29 cellular contexts compared by ENCODE assay signal in the genomic region with DNA sequence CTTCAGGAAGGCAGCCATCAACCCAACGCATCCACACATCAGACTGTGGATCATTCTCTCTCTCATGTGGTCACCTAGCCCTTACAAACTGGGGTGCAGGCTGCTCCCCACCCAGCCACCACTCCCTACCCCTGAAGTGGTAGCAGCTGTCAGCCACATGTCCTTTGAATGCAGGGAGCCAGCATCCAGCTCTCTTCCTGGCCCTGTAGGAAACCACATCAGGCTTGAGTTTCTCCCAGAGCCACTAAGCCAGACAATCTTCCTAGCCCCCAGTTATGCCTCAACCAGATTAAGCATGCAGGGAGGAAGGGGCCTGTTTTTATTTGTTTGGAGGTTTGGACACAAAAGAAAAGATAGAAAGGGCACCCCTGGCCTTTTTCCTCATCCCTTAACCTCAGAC. TPM values are rescaled to one million over a fixed set of nuclear protein-coding genes. Genes with fewer than 3 reads are reported as not detected.
"Had no signal": no experiment of that assay in that cellular context is flagged by ENCODE, and none has a peak within 500 bp of the region (broad histone marks: within the 10 kb centered on the region; RNA-seq: fewer than 3 reads in every experiment).

No MANE protein-coding gene starts in this region.

- DNase-seq: colonic mucosa; dermis blood vessel endothelial cell; endodermal cell; erythroblast; heart left ventricle; hippocampal formation; islet precursor cell; mammary epithelial cell; naive thymus-derived CD8-positive, alpha-beta T cell; nucleus accumbens; pancreas; right cardiac atrium; small intestine; stimulated activated CD4-positive, alpha-beta T cell treated with anti-CD3 and anti-CD28 coated beads, Interleukin-12 subunit alpha, Interleukin-12 subunit beta, amount 100 ng/mL, for 4 hours; stimulated activated naive CD4-positive, alpha-beta T cell; thyroid gland; upper lobe of left lung; uterus had no signal

- H3K4me1 Mint-ChIP-seq: endodermal cell had no signal

- ATAC-seq: heart left ventricle; left lobe of liver; naive thymus-derived CD8-positive, alpha-beta T cell; pancreas; right cardiac atrium had no signal

- H3K27ac Mint-ChIP-seq: endodermal cell, neural progenitor cell, progenitor cell of endocrine pancreas had no signal

- H3K4me3 Mint-ChIP-seq: endodermal cell, neural progenitor cell had no signal

- H3K36me3 Mint-ChIP-seq: naive thymus-derived CD8-positive, alpha-beta T cell; neural progenitor cell had no signal

- H3K9me3 Mint-ChIP-seq: naive thymus-derived CD8-positive, alpha-beta T cell; neural progenitor cell had no signal

RNA-seq across cellular contexts. Expression of a gene that starts 52.8 kb away (rescaled TPM):
- total RNA-seq: colonic mucosa; dermis blood vessel endothelial cell; endodermal cell; endothelial cell of umbilical vein; fibroblast of lung; frontal cortex; glomerular endothelial cell; heart left ventricle; lower leg skin; mammary epithelial cell; mesenteric fat pad; mononuclear cell; naive thymus-derived CD8-positive, alpha-beta T cell; pancreas; progenitor cell of endocrine pancreas; right cardiac atrium; suprapubic skin; thyroid gland; upper lobe of left lung had no signal
- polyA plus RNA-seq: endothelial cell of umbilical vein; fibroblast of lung; heart left ventricle; mammary epithelial cell; naive thymus-derived CD8-positive, alpha-beta T cell; pancreas; right cardiac atrium; small intestine had no signal
